ENCODE assay signal across 24 cellular contexts in genomic region chrX:104469771-104470170, GRCh38.
"Had no signal": no experiment of that assay in that cellular context is flagged by ENCODE, and none has a peak within 500 bp of the region (broad histone marks: within the 10 kb centered on the region; RNA-seq: fewer than 3 reads in every experiment).

No MANE protein-coding gene starts in this region.

- H3K9me3 Mint-ChIP-seq: dendritic cell treated with granulocyte-macrophage colony-stimulating factor and Interleukin-4, amounts not matched to agents 40 ng/mL and 50 ng/mL, for 4 days had no signal

- H3K4me1 Mint-ChIP-seq: immature natural killer cell had no signal

- H3K27me3 ChIP-seq: colonic mucosa, esophagus squamous epithelium, gastrocnemius medialis, left lung had no signal

- H3K27ac Mint-ChIP-seq: dendritic cell treated with granulocyte-macrophage colony-stimulating factor and Interleukin-4, amounts not matched to agents 40 ng/mL and 50 ng/mL, for 4 days; effector memory CD8-positive, alpha-beta T cell; endodermal cell; immature natural killer cell had no signal

- H3K27me3 Mint-ChIP-seq: dendritic cell treated with granulocyte-macrophage colony-stimulating factor and Interleukin-4, amounts not matched to agents 40 ng/mL and 50 ng/mL, for 4 days; effector memory CD8-positive, alpha-beta T cell had no signal

- H3K36me3 ChIP-seq: colonic mucosa, esophagus squamous epithelium, gastrocnemius medialis, heart right ventricle, left lung, lower lobe of right lung had no signal

- ATAC-seq: effector memory CD8-positive, alpha-beta T cell; esophagus mucosa; gastrocnemius medialis; heart right ventricle; left cardiac atrium; left lung; left ventricle myocardium superior; lower lobe of right lung had no signal

- H3K4me3 ChIP-seq: colonic mucosa, esophagus squamous epithelium, gastrocnemius medialis, heart right ventricle, left lung, lower lobe of right lung had no signal

- H3K27ac ChIP-seq: colonic mucosa, epithelial cell of prostate, esophagus squamous epithelium, gastrocnemius medialis, heart right ventricle, left lung, lower lobe of right lung had no signal

- H3K4me1 ChIP-seq: colonic mucosa, esophagus squamous epithelium, gastrocnemius medialis, heart right ventricle, left lung, lower lobe of right lung had no signal

- H3K36me3 Mint-ChIP-seq: immature natural killer cell had no signal

- H3K9me3 ChIP-seq: colonic mucosa, esophagus squamous epithelium, gastrocnemius medialis, heart right ventricle, left lung, lower lobe of right lung had no signal

- DNase-seq: colonic mucosa; cortex of kidney; effector CD8-positive, alpha-beta T cell; effector memory CD8-positive, alpha-beta T cell; endodermal cell; erythroblast; esophagus squamous epithelium; foreskin fibroblast; foreskin melanocyte; gastrocnemius medialis; glutamatergic neuron; head of caudate nucleus; heart right ventricle; hippocampal formation; immature natural killer cell; left cardiac atrium; left lung; left ventricle myocardium superior; lower lobe of right lung; mesenchymal stem cell; midbrain had no signal

- H3K4me3 Mint-ChIP-seq: dendritic cell treated with granulocyte-macrophage colony-stimulating factor and Interleukin-4, amounts not matched to agents 40 ng/mL and 50 ng/mL, for 4 days; effector memory CD8-positive, alpha-beta T cell; endodermal cell; immature natural killer cell had no signal
